18 cellular contexts compared by ENCODE assay signal in genomic region chr18:44957440-44957839, GRCh38.
"Had no signal": no experiment of that assay in that cellular context is flagged by ENCODE, and none has a peak within 500 bp of the region (broad histone marks: within the 10 kb centered on the region; RNA-seq: fewer than 3 reads in every experiment).

No MANE protein-coding gene starts in this region.

- H3K36me3 Mint-ChIP-seq: activated CD4-positive, alpha-beta memory T cell treated with anti-CD3 and anti-CD28 coated beads for 36 hours; activated naive CD8-positive, alpha-beta T cell treated with anti-CD3 and anti-CD28 coated beads for 36 hours had no signal

- H3K27ac Mint-ChIP-seq: activated B cell treated with CpG ODN at 0.5 μM for 24 hours; activated CD4-positive, alpha-beta memory T cell treated with anti-CD3 and anti-CD28 coated beads for 36 hours; activated naive CD8-positive, alpha-beta T cell treated with anti-CD3 and anti-CD28 coated beads for 36 hours; nephron progenitor cell; progenitor cell of endocrine pancreas; stimulated activated effector memory CD8-positive, alpha-beta T cell treated with anti-CD3 and anti-CD28 coated beads, Interleukin-12 subunit alpha, Interleukin-12 subunit beta, amount 100 ng/mL, for 72 hours had no signal

- H3K4me3 Mint-ChIP-seq: activated B cell treated with CpG ODN at 0.5 μM for 24 hours; activated CD4-positive, alpha-beta memory T cell treated with anti-CD3 and anti-CD28 coated beads for 36 hours; activated naive CD8-positive, alpha-beta T cell treated with anti-CD3 and anti-CD28 coated beads for 36 hours; nephron progenitor cell; stimulated activated effector memory CD8-positive, alpha-beta T cell treated with anti-CD3 and anti-CD28 coated beads, Interleukin-12 subunit alpha, Interleukin-12 subunit beta, amount 100 ng/mL, for 72 hours had no signal

- H3K9me3 Mint-ChIP-seq: activated B cell treated with CpG ODN at 0.5 μM for 24 hours; activated CD4-positive, alpha-beta memory T cell treated with anti-CD3 and anti-CD28 coated beads for 36 hours; activated naive CD8-positive, alpha-beta T cell treated with anti-CD3 and anti-CD28 coated beads for 36 hours; nephron progenitor cell; stimulated activated effector memory CD8-positive, alpha-beta T cell treated with anti-CD3 and anti-CD28 coated beads, Interleukin-12 subunit alpha, Interleukin-12 subunit beta, amount 100 ng/mL, for 72 hours had no signal

- ATAC-seq: foreskin keratinocyte; stimulated activated effector memory CD8-positive, alpha-beta T cell treated with anti-CD3 and anti-CD28 coated beads, Interleukin-12 subunit alpha, Interleukin-12 subunit beta, amount 100 ng/mL, for 72 hours had no signal

- DNase-seq: activated B cell treated with CpG ODN at 0.5 μM for 24 hours; activated CD4-positive, alpha-beta memory T cell treated with anti-CD3 and anti-CD28 coated beads for 36 hours; activated CD4-positive, alpha-beta T cell treated with anti-CD3 and anti-CD28 coated beads for 4 hours; activated naive CD8-positive, alpha-beta T cell treated with anti-CD3 and anti-CD28 coated beads for 36 hours; amniotic stem cell; foreskin keratinocyte; hypothalamus; islet precursor cell; mammary epithelial cell; midbrain; nephron progenitor cell; nucleus accumbens; right lobe of liver; stimulated activated CD4-positive, alpha-beta T cell treated with anti-CD3 and anti-CD28 coated beads, Interleukin-4, amount 100 ng/mL, for 24 hours; stomach; trophoblast cell had no signal

- H3K27me3 Mint-ChIP-seq: activated B cell treated with CpG ODN at 0.5 μM for 24 hours, progenitor cell of endocrine pancreas had no signal

- H3K4me1 Mint-ChIP-seq: activated naive CD8-positive, alpha-beta T cell treated with anti-CD3 and anti-CD28 coated beads for 36 hours had no signal
